Comparison of ENCODE assay signal across 9 cellular contexts in the genomic region with DNA sequence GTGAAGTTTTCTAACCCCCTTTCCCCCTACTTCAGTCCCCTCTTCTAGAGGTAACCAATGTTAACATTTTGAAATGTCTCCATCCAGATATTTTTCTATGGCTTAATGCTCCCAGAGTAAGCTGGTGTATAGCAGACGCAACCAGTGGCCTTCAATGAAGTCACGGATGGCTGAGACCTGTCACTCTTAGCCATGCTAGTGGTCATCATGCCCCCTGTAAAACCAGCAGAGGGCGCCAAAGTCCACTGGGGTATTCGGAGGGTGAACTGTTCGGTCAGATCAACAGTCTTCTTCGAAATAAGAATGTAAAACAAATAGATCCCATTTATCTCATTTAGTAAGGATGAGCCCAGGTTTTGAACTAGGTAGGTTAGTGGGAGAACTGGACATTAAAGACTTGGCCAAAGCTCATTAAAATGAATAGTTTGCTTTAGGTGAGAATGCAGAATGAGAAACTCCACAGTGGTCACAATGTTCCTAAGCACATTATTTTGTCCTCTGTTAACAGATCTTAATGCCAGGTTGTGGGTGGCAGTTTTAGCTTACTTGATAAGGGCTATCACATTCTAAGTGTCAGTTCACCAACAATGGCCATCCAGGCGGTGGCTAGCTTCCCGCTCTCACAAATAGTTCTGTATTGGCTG. TPM values are rescaled to one million over a fixed set of nuclear protein-coding genes. Genes with fewer than 3 reads are reported as not detected.
DNase-seq lines count a peak whose midpoint lies in the region; ATAC-seq, FAIRE-seq and TF ChIP-seq lines count a peak whose summit lies in the region.
"Had no signal": no experiment of that assay in that cellular context is flagged by ENCODE, and none has a peak within 500 bp of the region (broad histone marks: within the 10 kb centered on the region; RNA-seq: fewer than 3 reads in every experiment).

No MANE protein-coding gene starts in this region.

- FAIRE-seq in A549 (lab: Jason Lieb, UNC) = no peak

- peak overlapping the region; percentile 9; the same call in 2 of the 3 replicates for H3K4me2 ChIP-seq in A549

- H3K36me3 Mint-ChIP-seq in endothelial cell (ENCODE audit: low read depth, unreplicated experiment) = peaks cover 6% of the 10 kb centered on the region
- H3K36me3 Mint-ChIP-seq: memory B cell had no signal

- ATAC-seq in A549 (peak; percentile 91 to 98), omental fat pad (ENCODE audit: low FRiP score) (no peak)

- peaks cover 11% of the 10 kb centered on the region for H3K4me1 Mint-ChIP-seq in endothelial cell (ENCODE audit: unreplicated experiment)
- H3K4me1 Mint-ChIP-seq: memory B cell had no signal

- no peak overlapping the region for H3K27ac ChIP-seq in A549

- no peaks in the 10 kb centered on the region for H3K9me3 ChIP-seq in A549

- H3K27me3 Mint-ChIP-seq in endothelial cell (ENCODE audit: unreplicated experiment) = peaks cover 10% of the 10 kb centered on the region

- H3K4me1 ChIP-seq in A549 = no peaks in the 10 kb centered on the region

- peak; percentile 83 to 84 for TF ChIP-seq RAD21 in A549 (conservative IDR thresholded peaks at IDR 0.05 in 1 of 2, IDR thresholded peaks at IDR 0.05 in 1 of 2)

- H3K27ac Mint-ChIP-seq in endothelial cell (ENCODE audit: unreplicated experiment) = no peak overlapping the region
- H3K27ac Mint-ChIP-seq: memory B cell had no signal

- H3K4me3 Mint-ChIP-seq in endothelial cell (ENCODE audit: unreplicated experiment) = no peak overlapping the region
- H3K4me3 Mint-ChIP-seq: memory B cell had no signal

- TF ChIP-seq EP300 in A549 (IDR thresholded peaks at IDR 0.05) = no peak

- POLR2A ChIA-PET in A549 (lab: Yijun Ruan, JAX) = no interaction called here
- POLR2A ChIA-PET in HEK293T (lab: Yijun Ruan, JAX) = interaction anchor here (0.6 kb wide), 1 partner anchor 14 kb away, joined by 3 read pairs; no protein-coding TSS in a partner anchor

- no peak for TF ChIP-seq POLR2A in A549 (IDR thresholded peaks at IDR 0.05; ENCODE audit: low read length)

- no peaks in the 10 kb centered on the region for H3K9me3 Mint-ChIP-seq in endothelial cell (ENCODE audit: unreplicated experiment)
- H3K9me3 Mint-ChIP-seq: memory B cell had no signal

- CTCF ChIA-PET in A549 (lab: Yijun Ruan, JAX) = interaction anchor here (0.6 to 5.5 kb wide), 26 partner anchors 14 to 332 kb away, joined by 3 to 40 read pairs (median 4); a partner anchor contains a TSS
- CTCF ChIA-PET in HEK293T (lab: Yijun Ruan, JAX) = interaction anchor here (0.5 to 1.0 kb wide), 3 partner anchors 18 to 208 kb away, joined by 3 to 5 read pairs (median 5); no protein-coding TSS in a partner anchor

- no peak overlapping the region for H3K4me3 ChIP-seq in A549

- WGBS in A549 (ENCODE audit: missing lambda C conversion rate) = 25% methylated on average over 8 of the region's 8 CpGs

- DNase-seq in A549 (ENCODE audit: low read depth in 1 of 2, low spot score in 1 of 2) (peak; percentile 38 to 64), GM10266 (ENCODE audit: extremely low spot score) (peak; percentile 57), HEK293T (ENCODE audit: extremely low spot score) (peak; percentile 78), M059J (ENCODE audit: low read depth) (peak; percentile 67), SW480 (ENCODE audit: low spot score) (peak; percentile 75), endothelial cell (ENCODE audit: low spot score) (peak; percentile 86), omental fat pad (ENCODE audit: low spot score) (peak; percentile 53), hippocampal formation (lab: John Stamatoyannopoulos, UW) (no peak)

- TF ChIP-seq CTCF in A549 (IDR thresholded peaks at IDR 0.05) (peak; percentile 75), GM10266 (IDR thresholded peaks at IDR 0.05; ENCODE audit: control insufficient read depth, insufficient read depth, low read depth, missing control alignments) (peak; percentile 61), endothelial cell (IDR thresholded peaks at IDR 0.05; ENCODE audit: unreplicated experiment) (peak; percentile 87), omental fat pad (IDR thresholded peaks at IDR 0.05) (no peak)

TF ChIP-seq in A549, 52 proteins besides CTCF, POLR2A, EP300 and RAD21:
- TF ChIP-seq, protein P1, sequence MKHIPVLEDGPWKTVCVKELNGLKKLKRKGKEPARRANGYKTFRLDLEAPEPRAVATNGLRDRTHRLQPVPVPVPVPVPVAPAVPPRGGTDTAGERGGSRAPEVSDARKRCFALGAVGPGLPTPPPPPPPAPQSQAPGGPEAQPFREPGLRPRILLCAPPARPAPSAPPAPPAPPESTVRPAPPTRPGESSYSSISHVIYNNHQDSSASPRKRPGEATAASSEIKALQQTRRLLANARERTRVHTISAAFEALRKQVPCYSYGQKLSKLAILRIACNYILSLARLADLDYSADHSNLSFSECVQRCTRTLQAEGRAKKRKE (CRISPR knock-in tag; IDR thresholded peaks at IDR 0.05; ENCODE audit: low read depth) = no peak
- peak; percentile 79 for TF ChIP-seq SMC3 (IDR thresholded peaks at IDR 0.05)

TF ChIP-seq in HEK293T, 16 proteins besides CTCF, POLR2A, EP300 and RAD21:
- TF ChIP-seq ELF4 (IDR thresholded peaks at IDR 0.05) = no peak
- no peak for TF ChIP-seq SUZ12 (IDR thresholded peaks at IDR 0.05)
- TF ChIP-seq, protein P2, sequence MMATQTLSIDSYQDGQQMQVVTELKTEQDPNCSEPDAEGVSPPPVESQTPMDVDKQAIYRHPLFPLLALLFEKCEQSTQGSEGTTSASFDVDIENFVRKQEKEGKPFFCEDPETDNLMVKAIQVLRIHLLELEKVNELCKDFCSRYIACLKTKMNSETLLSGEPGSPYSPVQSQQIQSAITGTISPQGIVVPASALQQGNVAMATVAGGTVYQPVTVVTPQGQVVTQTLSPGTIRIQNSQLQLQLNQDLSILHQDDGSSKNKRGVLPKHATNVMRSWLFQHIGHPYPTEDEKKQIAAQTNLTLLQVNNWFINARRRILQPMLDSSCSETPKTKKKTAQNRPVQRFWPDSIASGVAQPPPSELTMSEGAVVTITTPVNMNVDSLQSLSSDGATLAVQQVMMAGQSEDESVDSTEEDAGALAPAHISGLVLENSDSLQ (IDR thresholded peaks at IDR 0.05) = peak; percentile 93
- no peak for TF ChIP-seq FOXK2 (IDR thresholded peaks at IDR 0.05)
- TF ChIP-seq FOXA1 (IDR thresholded peaks at IDR 0.05) = no peak

RNA-seq across cellular contexts. Expression of a gene that starts 8.6 kb away (rescaled TPM):
- not detected in 2 replicates for polyA plus RNA-seq in A549 (2011; rRNA removed)
- not detected in 2 replicates for polyA plus RNA-seq in A549 (2012; cell fraction: cytosol; rRNA removed)
- polyA plus RNA-seq in A549 (2012; cell fraction: nucleus; rRNA removed) = not detected in 2 replicates
- not detected in 3 replicates for polyA plus RNA-seq in A549 (2017; fragmentation: RNase III; extraction: RNeasy Plus Mini Kit Qiagen cat#74134 plus additional on column Dnase treatment)
- polyA minus RNA-seq in A549 (2011; rRNA and poly(A)+ RNA removed) = not detected in 2 replicates
- total RNA-seq in M059J (2014; rRNA removed; shearing (Covaris generic)) = not detected in 2 replicates
- not detected for total RNA-seq in endothelial cell (ENCODE audit: unreplicated experiment)
- 1 to 10 TPM in 3 of 4 donors, under 1 TPM in 1; 0.19 to 3.2 (median 1.1) TPM for total RNA-seq in omental fat pad

RNA-seq across cellular contexts. Expression of a gene that starts 27.8 kb away (rescaled TPM):
- polyA plus RNA-seq in A549 (2011; rRNA removed) = not detected in 2 replicates
- not detected in 2 replicates for polyA plus RNA-seq in A549 (2012; cell fraction: cytosol; rRNA removed)
- not detected in 2 replicates for polyA plus RNA-seq in A549 (2012; cell fraction: nucleus; rRNA removed)
- polyA plus RNA-seq in A549 (2017; fragmentation: RNase III; extraction: RNeasy Plus Mini Kit Qiagen cat#74134 plus additional on column Dnase treatment) = not detected in 3 replicates
- not detected in 2 replicates for polyA minus RNA-seq in A549 (2011; rRNA and poly(A)+ RNA removed)
- not detected in 2 replicates for total RNA-seq in M059J (2014; rRNA removed; shearing (Covaris generic))
- total RNA-seq in endothelial cell (ENCODE audit: unreplicated experiment) = not detected
- not detected for total RNA-seq in omental fat pad

RNA-seq across cellular contexts. Expression of a gene that starts 47.1 kb away (rescaled TPM):
- 1.5 and 2.0 TPM in 2 replicates for polyA plus RNA-seq in A549 (2011; rRNA removed)
- 0.03 and 0.04 TPM in 2 replicates for polyA plus RNA-seq in A549 (2012; cell fraction: cytosol; rRNA removed)
- polyA plus RNA-seq in A549 (2012; cell fraction: nucleus; rRNA removed) = 0.05 TPM in 2 replicates
- polyA plus RNA-seq in A549 (2017; fragmentation: RNase III; extraction: RNeasy Plus Mini Kit Qiagen cat#74134 plus additional on column Dnase treatment) = 0.13 to 0.17 TPM (median 0.13 TPM) in 3 replicates
- 0.44 and 0.95 TPM in 2 replicates for polyA minus RNA-seq in A549 (2011; rRNA and poly(A)+ RNA removed)
- 0.37 TPM in 1 of 2 replicates, not detected in the other for total RNA-seq in M059J (2014; rRNA removed; shearing (Covaris generic))
- not detected for total RNA-seq in endothelial cell (ENCODE audit: unreplicated experiment)
- total RNA-seq in omental fat pad = not detected

Comparison
In these comparisons a context has a peak if more than half of its experiments do, and no peak if none do; other contexts are left out.
1. DNase-seq: peak in A549 (2 of 2), GM10266 (single experiment), HEK293T (single experiment), M059J (single experiment), SW480 (single experiment), endothelial cell (single experiment) and omental fat pad (single experiment); none in hippocampal formation (0 of 2).
2. CTCF ChIP-seq: peak in A549 (single experiment), GM10266 (single experiment) and endothelial cell (single experiment); none in omental fat pad (0 of 3).